In genomic region chr7:78073470-78074382, GRCh38 we compare ENCODE assay signal across 14 cellular contexts.
DNase-seq lines count a peak whose midpoint lies in the region; ATAC-seq, FAIRE-seq and TF ChIP-seq lines count a peak whose summit lies in the region.
"Had no signal": no experiment of that assay in that cellular context is flagged by ENCODE, and none has a peak within 500 bp of the region (broad histone marks: within the 10 kb centered on the region; RNA-seq: fewer than 3 reads in every experiment).

No MANE protein-coding gene starts in this region.

- no peak overlapping the region for H3K4me3 Mint-ChIP-seq in neural progenitor cell
- H3K4me3 Mint-ChIP-seq: activated T-cell treated with anti-CD3 and anti-CD28 coated beads, Interleukin-2, amount 50 U/mL, for 72 hours had no signal

- H2AFZ ChIP-seq in K562 (ENCODE audit: low read depth, low read length) (no peak overlapping the region), neural progenitor cell (replicated peaks) (no peak overlapping the region)

- H3K27ac Mint-ChIP-seq in neural progenitor cell = peak overlapping the region; percentile 17
- H3K27ac Mint-ChIP-seq: activated T-cell treated with anti-CD3 and anti-CD28 coated beads, Interleukin-2, amount 50 U/mL, for 72 hours had no signal

- ATAC-seq in K562 = peak; percentile 43
- ATAC-seq in HG02759 (IDR thresholded peaks at IDR 0.05; ENCODE audit: unreplicated experiment) = no peak
- ATAC-seq: activated T-cell treated with anti-CD3 and anti-CD28 coated beads, Interleukin-2, amount 50 U/mL, for 72 hours had no signal

- no peaks in the 10 kb centered on the region for H3K27me3 Mint-ChIP-seq in neural progenitor cell (ENCODE audit: insufficient read depth, low read depth)

- no peaks in the 10 kb centered on the region for H3K79me2 ChIP-seq in K562 (ENCODE audit: control insufficient read depth, insufficient read depth, low read length)
- no peaks in the 10 kb centered on the region for H3K79me2 ChIP-seq in neural progenitor cell (ENCODE audit: low read depth)

- CTCF ChIA-PET in K562 (lab: Yijun Ruan, JAX; ENCODE audit: low intra/inter-chr PET ratio) = no interaction called here

- H3K9me3 ChIP-seq in HUES6 (ENCODE audit: control insufficient read depth, insufficient read depth, low read depth, low read length) (no peaks in the 10 kb centered on the region), K562 (replicated peaks; ENCODE audit: control insufficient read depth, insufficient read depth, low read depth, low read length) (no peaks in the 10 kb centered on the region), neural progenitor cell (ENCODE audit: low read depth) (no peaks in the 10 kb centered on the region)
- H3K9me3 ChIP-seq: BLaER1 had no signal

- H3K36me3 Mint-ChIP-seq in neural progenitor cell = peaks cover 2% of the 10 kb centered on the region

- no peak for TF ChIP-seq RAD21 in K562 (CRISPR knock-in tag; conservative IDR thresholded peaks at IDR 0.05 in 1 of 2, IDR thresholded peaks at IDR 0.05 in 1 of 2)

- H3K4me1 Mint-ChIP-seq in neural progenitor cell = peaks cover 22% of the 10 kb centered on the region

- H3K9ac ChIP-seq in HUES6 (ENCODE audit: low read length) (no peak overlapping the region), K562 (ENCODE audit: insufficient read depth in 1 of 2, low read depth in 2 of 2, low read length in 2 of 2) (no peak overlapping the region), neural progenitor cell (no peak overlapping the region)
- H3K9ac ChIP-seq: BLaER1, KMS-11 had no signal

- intact Hi-C loops in K562 (cut with micrococcal nuclease) = no loop called here

- H3K9me1 ChIP-seq in K562 (ENCODE audit: control insufficient read depth, insufficient read depth, low read length) = no peaks in the 10 kb centered on the region

- no peaks in the 10 kb centered on the region for H3K9me3 Mint-ChIP-seq in neural progenitor cell
- H3K9me3 Mint-ChIP-seq: activated T-cell treated with anti-CD3 and anti-CD28 coated beads, Interleukin-2, amount 50 U/mL, for 72 hours had no signal

- H4K20me1 ChIP-seq in K562 (replicated peaks; ENCODE audit: control insufficient read depth, insufficient read depth, low read length) (no peaks in the 10 kb centered on the region), neural progenitor cell (ENCODE audit: low read depth) (no peaks in the 10 kb centered on the region)
- H4K20me1 ChIP-seq: BLaER1 had no signal

- POLR2A ChIA-PET in K562 (lab: Yijun Ruan, JAX) = interaction anchor here (0.6 to 1.9 kb wide), 4 partner anchors 21 to 1989 kb away, joined by 3 to 5 read pairs (median 3); no protein-coding TSS in a partner anchor

- under 1% methylated on average over 9 of the region's 9 CpGs for WGBS in K562 (ENCODE audit: insufficient coverage, low coverage, missing lambda C conversion rate)

- H3K4me3 ChIP-seq in HUES6 (ENCODE audit: low read depth, low read length) = peak overlapping the region; percentile 21
- H3K4me3 ChIP-seq in K562 = no peak overlapping the region
- H3K4me3 ChIP-seq in neural progenitor cell = no peak overlapping the region
- H3K4me3 ChIP-seq: BLaER1 had no signal

- no peaks in the 10 kb centered on the region for H3K27me3 ChIP-seq in HUES6 (ENCODE audit: control insufficient read depth, insufficient read depth, low read length)
- peaks cover 5 to 15% of the 10 kb centered on the region in 2 experiments; a peak in 3 of 5 replicates for H3K27me3 ChIP-seq in K562 (ENCODE audit: control insufficient read depth in 2 of 2, insufficient read depth in 2 of 2, low read length in 2 of 2)
- H3K27me3 ChIP-seq in neural progenitor cell = no peaks in the 10 kb centered on the region
- H3K27me3 ChIP-seq: BLaER1 had no signal

- FAIRE-seq in K562 (lab: Jason Lieb, UNC) = no peak
- FAIRE-seq: TTC549 had no signal

- H3K4me1 ChIP-seq in HUES6 (ENCODE audit: control insufficient read depth, insufficient read depth, low read length) (peaks cover 21% of the 10 kb centered on the region), K562 (replicated peaks in 1 of 2; ENCODE audit: control insufficient read depth in 2 of 2, insufficient read depth in 2 of 2, low read length in 2 of 2) (peaks cover 0 to 4% of the 10 kb centered on the region in 2 experiments; a peak in 2 of 5 replicates), neural progenitor cell (peaks cover 17% of the 10 kb centered on the region)

- BruUV-seq in K562 (replicated peaks; lab: Mats Ljungman, UMichigan) = no TSS peak

- no peaks in the 10 kb centered on the region for H3F3A ChIP-seq in neural progenitor cell (ENCODE audit: low read depth)

- in situ Hi-C loops in K562 (cut with MboI) = no loop called here

- H3K36me3 ChIP-seq in HUES6 (ENCODE audit: control insufficient read depth, insufficient read depth, low read length) (no peaks in the 10 kb centered on the region), K562 (ENCODE audit: control insufficient read depth, insufficient read depth, low read length) (no peaks in the 10 kb centered on the region), neural progenitor cell (no peaks in the 10 kb centered on the region)
- H3K36me3 ChIP-seq: BLaER1 had no signal

- TF ChIP-seq EP300 in K562 (IDR thresholded peaks at IDR 0.05; ENCODE audit: low read length) = no peak

- no peak for TF ChIP-seq POLR2A in K562 (conservative IDR thresholded peaks at IDR 0.05)

- TF ChIP-seq CTCF in K562 (IDR thresholded peaks at IDR 0.05 in 2 of 3, conservative IDR thresholded peaks at IDR 0.05 in 1 of 3; ENCODE audit: insufficient read depth in 2 of 3, low read depth in 1 of 3, low read length in 3 of 3) (no peak), neural progenitor cell (IDR thresholded peaks at IDR 0.05) (no peak)

- H3K4me2 ChIP-seq in K562 (ENCODE audit: insufficient read depth, low read length) (no peak overlapping the region), neural progenitor cell (peak overlapping the region; percentile 21)
- H3K4me2 ChIP-seq: KMS-11 had no signal

- no peak overlapping the region; the same call in 1 of the 2 replicates for H3K27ac ChIP-seq in HUES6 (ENCODE audit: low read depth, low read length)
- H3K27ac ChIP-seq in K562 (ENCODE audit: extremely low read depth, low read depth, low read length) = no peak overlapping the region
- H3K27ac ChIP-seq in neural progenitor cell = no peak overlapping the region
- H3K27ac ChIP-seq: BLaER1, KMS-11 had no signal

- DNase-seq in NCI-H2227 (lab: John Stamatoyannopoulos, UW; ENCODE audit: unreplicated experiment) (peak; percentile 68), K562 (ENCODE audit: extremely low read depth in 1 of 4, low spot score in 3 of 4) (no peak), neural progenitor cell (ENCODE audit: low spot score) (peak; percentile 35), kidney glomerular epithelial cell (lab: John Stamatoyannopoulos, UW) (no peak)
- no peak for DNase-seq in effector CD4-positive, alpha-beta T cell
- DNase-seq: activated T-cell treated with anti-CD3 and anti-CD28 coated beads, Interleukin-2, amount 50 U/mL, for 72 hours; cerebellar nuclear complex; DND-41; NCI-H1694 treated with DMSO at 0.1 percent for 48 hours had no signal

TF ChIP-seq in K562, 482 proteins besides CTCF, POLR2A, EP300 and RAD21 (continues in another document):
- no peak for TF ChIP-seq ZNF253 (CRISPR knock-in tag; conservative IDR thresholded peaks at IDR 0.05)
- peak; percentile 42; the same call in 1 of the 2 replicates for TF ChIP-seq CBFA2T2 (conservative IDR thresholded peaks at IDR 0.05)
- no peak for TF ChIP-seq SPI1 (IDR thresholded peaks at IDR 0.05; ENCODE audit: borderline replicate concordance, low read depth, low read length)
- no peak for TF ChIP-seq SREBF1 (IDR thresholded peaks at IDR 0.05; ENCODE audit: borderline replicate concordance, low read depth, low read length)
- no peak for TF ChIP-seq IFI16 (CRISPR knock-in tag; IDR thresholded peaks at IDR 0.05)
- TF ChIP-seq MEIS2 (IDR thresholded peaks at IDR 0.05; ENCODE audit: partially characterized antibody) = peak; percentile 19
- no peak for TF ChIP-seq HMGXB4 (CRISPR knock-in tag; IDR thresholded peaks at IDR 0.05)
- TF ChIP-seq TEAD4 (IDR thresholded peaks at IDR 0.05; ENCODE audit: low read length) = peak; percentile 46; the same call in 1 of the 2 replicates
- no peak for TF ChIP-seq TEAD4 (CRISPR knock-in tag; IDR thresholded peaks at IDR 0.05; ENCODE audit: borderline replicate concordance)
- no peak for TF ChIP-seq CREM (IDR thresholded peaks at IDR 0.05; ENCODE audit: low read depth)
- no peak for TF ChIP-seq MECOM (CRISPR knock-in tag; IDR thresholded peaks at IDR 0.05)
- peak; percentile 14; the same call in 1 of the 2 replicates for TF ChIP-seq DPF2 (IDR thresholded peaks at IDR 0.05)
- TF ChIP-seq TCF3 (CRISPR knock-in tag; IDR thresholded peaks at IDR 0.05) = peak; percentile 23; the same call in 1 of the 2 replicates
- TF ChIP-seq CBFA2T3 (IDR thresholded peaks at IDR 0.05) = peak; percentile 52
- TF ChIP-seq TAL1 (IDR thresholded peaks at IDR 0.05) = peak; percentile 30
- no peak for TF ChIP-seq TAF7 (tag; IDR thresholded peaks at IDR 0.05)
- 0 out of 2 replicates have a peak, but pooled peaks have one; percentile 31 for TF ChIP-seq ARID1B (IDR thresholded peaks at IDR 0.05)
- no peak for TF ChIP-seq MYC (IDR thresholded peaks at IDR 0.05; ENCODE audit: low read depth, low read length)
- TF ChIP-seq MYC (CRISPR knock-in tag; IDR thresholded peaks at IDR 0.05; ENCODE audit: borderline replicate concordance, low read depth) = no peak

Comparison
In these comparisons a context has a peak if more than half of its experiments do, and no peak if none do; other contexts are left out.
1. DNase-seq: peak in NCI-H2227 (single experiment) and neural progenitor cell (single experiment); none in K562 (0 of 4), effector CD4-positive, alpha-beta T cell (single experiment) and kidney glomerular epithelial cell (single experiment).